ENCODE assay signal across 18 cellular contexts in genomic region chr5:90542827-90543519, GRCh38. TPM values are rescaled to one million over a fixed set of nuclear protein-coding genes. Genes with fewer than 3 reads are reported as not detected.
DNase-seq lines count a peak whose midpoint lies in the region; ATAC-seq, FAIRE-seq and TF ChIP-seq lines count a peak whose summit lies in the region.
"Had no signal": no experiment of that assay in that cellular context is flagged by ENCODE, and none has a peak within 500 bp of the region (broad histone marks: within the 10 kb centered on the region; RNA-seq: fewer than 3 reads in every experiment).

No MANE protein-coding gene starts in this region.

- CTCF ChIA-PET in H1 (lab: Charles Lee; ENCODE audit: partially characterized antibody) (interaction anchor here (1.5 kb wide), 1 partner anchor 14 kb away, joined by 4 read pairs; no protein-coding TSS in a partner anchor), mammary epithelial cell (lab: Charles Lee; ENCODE audit: low non-redundant PET) (no interaction called here)

- dilution Hi-C loops in mammary epithelial cell (cut with HindIII; ENCODE audit: low sequenced_read_pairs) = no loop called here

- POLR2A ChIA-PET in H1 (lab: Charles Lee; ENCODE audit: partially characterized antibody) = interaction anchor here (0.9 to 1.3 kb wide), 5 partner anchors 9 to 43 kb away, joined by 3 to 4 read pairs (median 3); partner anchors contain the start of gene ADGRV1

- H3K4me1 ChIP-seq in GM23338 (ENCODE audit: insufficient read depth) = peaks cover 39% of the 10 kb centered on the region
- peaks cover 16% of the 10 kb centered on the region for H3K4me1 ChIP-seq in HUES6 (ENCODE audit: control insufficient read depth, insufficient read depth, low read length)
- H3K4me1 ChIP-seq in H1 (replicated peaks in 1 of 4; ENCODE audit: control insufficient read depth in 3 of 4, insufficient read depth in 4 of 4, low read length in 3 of 4) = peaks cover 0 to 3% (median 0%) of the 10 kb centered on the region in 4 experiments; a peak in 1 of 7 replicates
- H3K4me1 ChIP-seq in iPS-20b (ENCODE audit: insufficient read depth, low read length) = peaks cover 30% of the 10 kb centered on the region; the same call in 1 of the 2 replicates
- H3K4me1 ChIP-seq in mammary epithelial cell (ENCODE audit: insufficient read depth, low read length) = no peaks in the 10 kb centered on the region
- H3K4me1 ChIP-seq: BLaER1 had no signal

- peaks cover 3% of the 10 kb centered on the region for H3K27me3 Mint-ChIP-seq in GM23338 (ENCODE audit: insufficient read depth, low read depth, poor library complexity)

- H3K27ac Mint-ChIP-seq in GM23338 = peak overlapping the region; percentile 83
- H3K27ac Mint-ChIP-seq: CD14-positive monocyte; CD4-positive, alpha-beta memory T cell had no signal

- peaks cover 8% of the 10 kb centered on the region; the same call in 1 of the 2 replicates for H3K9me2 ChIP-seq in GM23338 (ENCODE audit: insufficient read depth)

- no peaks in the 10 kb centered on the region for H3F3A ChIP-seq in GM23338 (replicated peaks; ENCODE audit: low read depth)

- TF ChIP-seq CTCF in GM23338 (conservative IDR thresholded peaks at IDR 0.05; ENCODE audit: low read depth in 2 of 2) = no peak
- no peak for TF ChIP-seq CTCF in H1 (IDR thresholded peaks at IDR 0.05; ENCODE audit: control extremely low read depth in 1 of 3, insufficient read depth in 1 of 3, low read depth in 1 of 3, low read length in 3 of 3)
- TF ChIP-seq CTCF in mammary epithelial cell (conservative IDR thresholded peaks at IDR 0.05 in 1 of 2, IDR thresholded peaks at IDR 0.05 in 1 of 2; ENCODE audit: extremely low read depth in 1 of 2, insufficient read depth in 1 of 2, low read depth in 1 of 2, low read length in 2 of 2) = no peak

- H2BK120ac ChIP-seq in H1 (replicated peaks; ENCODE audit: low read depth, low read length) = no peak overlapping the region

- BruUV-seq in mammary epithelial cell (replicated peaks; lab: Mats Ljungman, UMichigan) = no TSS peak

- H3K36me3 ChIP-seq in GM23338 (ENCODE audit: insufficient read depth) = no peaks in the 10 kb centered on the region
- no peaks in the 10 kb centered on the region for H3K36me3 ChIP-seq in HUES6 (ENCODE audit: control insufficient read depth, insufficient read depth, low read length)
- no peaks in the 10 kb centered on the region for H3K36me3 ChIP-seq in H1 (ENCODE audit: control insufficient read depth in 2 of 4, insufficient read depth in 4 of 4, low read length in 3 of 4)
- no peaks in the 10 kb centered on the region for H3K36me3 ChIP-seq in iPS-20b (ENCODE audit: insufficient read depth, low read depth, low read length)
- H3K36me3 ChIP-seq in mammary epithelial cell (ENCODE audit: insufficient read depth, low read length) = no peaks in the 10 kb centered on the region
- H3K36me3 ChIP-seq: BLaER1 had no signal

- H3K79me2 ChIP-seq in GM23338 (replicated peaks; ENCODE audit: insufficient read depth) (no peaks in the 10 kb centered on the region), H1 (ENCODE audit: control insufficient read depth in 1 of 2, insufficient read depth in 2 of 2, low read length in 2 of 2) (no peaks in the 10 kb centered on the region), mammary epithelial cell (ENCODE audit: insufficient read depth, low read length) (no peaks in the 10 kb centered on the region)

- no peak overlapping the region for H2BK20ac ChIP-seq in H1 (ENCODE audit: low read length)

- no peak overlapping the region for H2AFZ ChIP-seq in GM23338
- H2AFZ ChIP-seq in H1 (ENCODE audit: low read length) = no peak overlapping the region
- no peak overlapping the region for H2AFZ ChIP-seq in mammary epithelial cell (ENCODE audit: low read depth, low read length)

- no peak for TF ChIP-seq RAD21 in H1 (IDR thresholded peaks at IDR 0.05 in 1 of 2, conservative IDR thresholded peaks at IDR 0.05 in 1 of 2; ENCODE audit: low read depth in 2 of 2, low read length in 2 of 2)

- ATAC-seq in GM23338 = peak; percentile 87
- no peak for ATAC-seq in GM21360 (IDR thresholded peaks at IDR 0.05; ENCODE audit: unreplicated experiment)

- no peak overlapping the region for H3K23ac ChIP-seq in H1 (ENCODE audit: insufficient read length)

- H3K4ac ChIP-seq in H1 (replicated peaks; ENCODE audit: insufficient read length, low read depth, low read length) = no peak overlapping the region

- H3K18ac ChIP-seq in H1 (ENCODE audit: extremely low read depth, low read length) = no peak overlapping the region; the same call in 1 of the 2 replicates

- H4K5ac ChIP-seq in H1 (ENCODE audit: insufficient read length, low read depth, low read length) = peak overlapping the region; percentile 97

- in situ Hi-C loops in mammary epithelial cell (cut with MboI; ENCODE audit: low sequenced_read_pairs in 2 of 2) = loop anchor here in 1 of 2 donors (25.0 kb wide), 1 partner anchor 106 kb away; no protein-coding TSS in a partner anchor

- intact Hi-C loops in mammary epithelial cell (cut with micrococcal nuclease) = no loop called here

- no peak overlapping the region for H3K14ac ChIP-seq in H1 (ENCODE audit: insufficient read length)

- 45% methylated on average over 4 of the region's 4 CpGs; no CpG with 5 or more reads in 1 of the 2 experiments for WGBS in H1 (ENCODE audit: extremely low coverage in 1 of 2, insufficient coverage in 1 of 2, insufficient read length in 1 of 2, insufficient replicate concordance in 2 of 2, low coverage in 1 of 2, low lambda C conversion rate in 2 of 2, missing lambda C conversion rate in 1 of 2), 2 experiments
- 53% methylated on average over 4 of the region's 4 CpGs for WGBS in mammary epithelial cell (ENCODE audit: low coverage, missing lambda C conversion rate)

- no peak overlapping the region for H4K8ac ChIP-seq in H1 (ENCODE audit: extremely low read depth, insufficient read depth, low read length)

- peak overlapping the region; percentile 55; the same call in 1 of the 2 replicates for H2BK5ac ChIP-seq in H1 (ENCODE audit: low read depth, low read length)

- H3K36me3 Mint-ChIP-seq in GM23338 (ENCODE audit: low read depth) = peaks cover 4% of the 10 kb centered on the region; the same call in 2 of the 3 replicates
- H3K36me3 Mint-ChIP-seq: CD14-positive monocyte; CD4-positive, alpha-beta memory T cell had no signal

- H3K9me3 ChIP-seq in HUES6 (ENCODE audit: control insufficient read depth, insufficient read depth, low read depth, low read length) = no peaks in the 10 kb centered on the region
- H3K9me3 ChIP-seq in H1 (ENCODE audit: insufficient read depth in 2 of 2, low read depth in 1 of 2, low read length in 1 of 2) = no peaks in the 10 kb centered on the region
- H3K9me3 ChIP-seq in iPS-20b (ENCODE audit: insufficient read depth, low read depth, low read length) = no peaks in the 10 kb centered on the region
- no peaks in the 10 kb centered on the region for H3K9me3 ChIP-seq in mammary epithelial cell (replicated peaks; ENCODE audit: insufficient read depth, low read length)
- H3K9me3 ChIP-seq: BLaER1 had no signal

- H3K9me3 Mint-ChIP-seq in GM23338 = no peaks in the 10 kb centered on the region; the same call in 2 of the 3 replicates
- H3K9me3 Mint-ChIP-seq: CD4-positive, alpha-beta memory T cell had no signal

- peak; percentile 70 for FAIRE-seq in H1 (lab: Jason Lieb, UNC)
- FAIRE-seq: GM12892, GM18507 had no signal

- no peak overlapping the region for H2AK5ac ChIP-seq in H1 (ENCODE audit: low read depth, low read length)

- H4K91ac ChIP-seq in H1 (replicated peaks; ENCODE audit: insufficient read length, low read length) = no peak overlapping the region

- H2BK12ac ChIP-seq in H1 (ENCODE audit: low read depth, low read length) = 0 out of 2 replicates have a peak overlapping the region, but pooled peaks have one; percentile 51

- no peaks in the 10 kb centered on the region for H3K79me1 ChIP-seq in H1 (ENCODE audit: low read depth, low read length)

- DNase-seq in GM23338 (ENCODE audit: low spot score) (peak; percentile 53), H1 (ENCODE audit: low read depth in 1 of 2, low spot score in 2 of 2) (no peak), SW480 (ENCODE audit: low spot score) (no peak), mammary epithelial cell (no peak)
- DNase-seq: 8988T; CD4-positive, alpha-beta memory T cell; DMS153; DMS79; GDM1; HCEC 1CT had no signal

- no peaks in the 10 kb centered on the region for H3K23me2 ChIP-seq in H1 (ENCODE audit: low read depth, low read length)

- H3K4me3 ChIP-seq in GM23338 (0 out of 2 replicates have a peak overlapping the region, but pooled peaks have one; percentile 1), HUES6 (ENCODE audit: low read depth, low read length) (no peak overlapping the region), H1 (ENCODE audit: extremely low read depth in 1 of 4, insufficient read depth in 2 of 4, low read depth in 3 of 4, low read length in 4 of 4) (peak overlapping the region in 1 of 4 experiments; percentile 14; a peak in 1 of 8 replicates), iPS-20b (ENCODE audit: low read length) (peak overlapping the region; percentile 37), mammary epithelial cell (replicated peaks in 1 of 3; ENCODE audit: insufficient read depth in 1 of 3, low read depth in 2 of 3, low read length in 3 of 3) (no peak overlapping the region)
- H3K4me3 ChIP-seq: BLaER1 had no signal

- H3K9ac ChIP-seq in HUES6 (ENCODE audit: low read length) = no peak overlapping the region
- no peak overlapping the region for H3K9ac ChIP-seq in H1 (replicated peaks in 1 of 4; ENCODE audit: extremely low read depth in 1 of 4, low read depth in 3 of 4, low read length in 3 of 4)
- no peak overlapping the region for H3K9ac ChIP-seq in iPS-20b (ENCODE audit: low read depth, low read length)
- H3K9ac ChIP-seq in mammary epithelial cell (ENCODE audit: insufficient read depth, low read length) = no peak overlapping the region
- H3K9ac ChIP-seq: BLaER1 had no signal

- no peak overlapping the region; the same call in 2 of the 3 replicates for H3K4me3 Mint-ChIP-seq in GM23338
- H3K4me3 Mint-ChIP-seq: CD14-positive monocyte; CD4-positive, alpha-beta memory T cell had no signal

- H3K56ac ChIP-seq in H1 (replicated peaks; ENCODE audit: insufficient read length, low read depth, low read length) = no peak overlapping the region

- no peak for TF ChIP-seq EP300 in H1 (IDR thresholded peaks at IDR 0.05; ENCODE audit: borderline replicate concordance in 1 of 2, low read depth in 2 of 2, low read length in 2 of 2)

- peak overlapping the region; percentile 27 for H3K27ac ChIP-seq in GM23338 (ENCODE audit: low read depth)
- H3K27ac ChIP-seq in HUES6 (ENCODE audit: low read depth, low read length) = peak overlapping the region; percentile 59; the same call in 1 of the 2 replicates
- no peak overlapping the region for H3K27ac ChIP-seq in H1 (ENCODE audit: low read depth, low read length)
- H3K27ac ChIP-seq in iPS-20b (ENCODE audit: low read length) = peak overlapping the region; percentile 62
- H3K27ac ChIP-seq in mammary epithelial cell (ENCODE audit: insufficient read depth, low read depth, low read length) = no peak overlapping the region
- H3K27ac ChIP-seq: BLaER1, HL-60 had no signal

- H3K4me1 Mint-ChIP-seq in GM23338 = peaks cover 44% of the 10 kb centered on the region
- H3K4me1 Mint-ChIP-seq: CD14-positive monocyte; CD4-positive, alpha-beta memory T cell had no signal

- H4K20me1 ChIP-seq in GM23338 (replicated peaks; ENCODE audit: insufficient read depth) (no peaks in the 10 kb centered on the region), H1 (replicated peaks in 1 of 2; ENCODE audit: control insufficient read depth in 1 of 2, insufficient read depth in 2 of 2, low read length in 2 of 2) (no peaks in the 10 kb centered on the region), mammary epithelial cell (ENCODE audit: insufficient read depth, low read length) (no peaks in the 10 kb centered on the region)
- H4K20me1 ChIP-seq: BLaER1 had no signal

- no peak overlapping the region for H2BK15ac ChIP-seq in H1 (ENCODE audit: low read length)

- no peak for TF ChIP-seq POLR2A in H1 (IDR thresholded peaks at IDR 0.05; ENCODE audit: control extremely low read depth in 1 of 2, low read depth in 2 of 2, low read length in 2 of 2)

- H3K27me3 ChIP-seq in GM23338 (ENCODE audit: insufficient read depth) (no peaks in the 10 kb centered on the region), HUES6 (ENCODE audit: control insufficient read depth, insufficient read depth, low read length) (no peaks in the 10 kb centered on the region), H1 (replicated peaks in 1 of 4; ENCODE audit: control insufficient read depth in 3 of 4, extremely low read depth in 1 of 4, insufficient read depth in 3 of 4, low read length in 3 of 4) (no peaks in the 10 kb centered on the region), iPS-20b (ENCODE audit: insufficient read depth, low read length) (no peaks in the 10 kb centered on the region), mammary epithelial cell (ENCODE audit: insufficient read depth, low read length) (no peaks in the 10 kb centered on the region)
- H3K27me3 ChIP-seq: BLaER1 had no signal

- H3K4me2 ChIP-seq in GM23338 (peak overlapping the region; percentile 5), H1 (ENCODE audit: insufficient read depth in 1 of 2, low read depth in 2 of 2, low read length in 2 of 2) (peak overlapping the region; percentile 0 to 12; a peak in 2 of 4 replicates), mammary epithelial cell (ENCODE audit: insufficient read depth, low read depth, low read length) (no peak overlapping the region)
- H3K4me2 ChIP-seq: BLaER1 had no signal

RNA-seq across cellular contexts. Expression of gene LYSMD3, which starts 13.6 kb away (rescaled TPM):
- 19.1 and 19.6 TPM in 2 replicates for total RNA-seq in GM23338 (2014; rRNA removed; shearing (Covaris generic))
- polyA plus RNA-seq in GM23338 (2016; fragmentation: Nextera tagmentation; extraction: Ambion mirVana) = 8.6 and 10.7 TPM in 2 replicates
- 14.9 TPM in 2 replicates for total RNA-seq in H1 (2021; fragmentation: NEBNext Ultra II Directional; extraction: Animal tissue kit (Norgen Biotek cat#: 25700))
- 2.1 and 3.7 TPM in 2 replicates for polyA plus RNA-seq in H1 (2011; rRNA removed)
- polyA plus RNA-seq in H1 (2011; cell fraction: cytosol; rRNA removed) = 4.7 TPM
- 0.91 TPM for polyA plus RNA-seq in H1 (2011; cell fraction: nucleus; rRNA removed)
- 5.9 to 9.7 TPM (median 7.0 TPM) in 4 replicates for polyA plus RNA-seq in H1 (2012, experiment 1 of 2)
- 0.52 TPM for polyA plus RNA-seq in H1 (2012, experiment 2 of 2)
- polyA plus RNA-seq in H1 (2013, experiment 1 of 2) = 8.4 TPM
- 8.6 TPM for polyA plus RNA-seq in H1 (2013, experiment 2 of 2)
- 5.9 and 7.5 TPM in 2 replicates for polyA minus RNA-seq in H1 (2011; rRNA and poly(A)+ RNA removed)
- 4.7 TPM for polyA minus RNA-seq in H1 (2011; cell fraction: cytosol; rRNA and poly(A)+ RNA removed)
- 9.4 TPM for polyA minus RNA-seq in H1 (2011; cell fraction: nucleus; rRNA and poly(A)+ RNA removed)
- 10 to 100 TPM; 16.8 to 18.7 TPM for total RNA-seq in mammary epithelial cell
- 8.1 TPM for polyA plus RNA-seq in mammary epithelial cell
- polyA minus RNA-seq in mammary epithelial cell = 1.3 TPM

RNA-seq across cellular contexts. Expression of gene ADGRV1, which starts 15.6 kb away (rescaled TPM):
- total RNA-seq in GM23338 (2014; rRNA removed; shearing (Covaris generic)) = 139 and 149 TPM in 2 replicates
- polyA plus RNA-seq in GM23338 (2016; fragmentation: Nextera tagmentation; extraction: Ambion mirVana) (39.4 and 46.1 TPM in 2 replicates), H1 (2011; rRNA removed) (40.6 and 53.1 TPM in 2 replicates), mammary epithelial cell (0.02 TPM)
- 62.2 and 62.3 TPM in 2 replicates for total RNA-seq in H1 (2021; fragmentation: NEBNext Ultra II Directional; extraction: Animal tissue kit (Norgen Biotek cat#: 25700))
- polyA plus RNA-seq in H1 (2011; cell fraction: cytosol; rRNA removed) = 46.6 TPM
- 64.4 TPM for polyA plus RNA-seq in H1 (2011; cell fraction: nucleus; rRNA removed)
- 28.8 to 39.8 TPM (median 33.5 TPM) in 4 replicates for polyA plus RNA-seq in H1 (2012, experiment 1 of 2)
- 6.7 TPM for polyA plus RNA-seq in H1 (2012, experiment 2 of 2)
- polyA plus RNA-seq in H1 (2013, experiment 1 of 2) = 28.5 TPM
- polyA plus RNA-seq in H1 (2013, experiment 2 of 2) = 24.9 TPM
- polyA minus RNA-seq in H1 (2011; rRNA and poly(A)+ RNA removed) = 289 and 337 TPM in 2 replicates
- polyA minus RNA-seq in H1 (2011; cell fraction: cytosol; rRNA and poly(A)+ RNA removed) = 73.0 TPM
- polyA minus RNA-seq in H1 (2011; cell fraction: nucleus; rRNA and poly(A)+ RNA removed) = 934 TPM
- under 1 TPM; 0.07 to 0.50 TPM for total RNA-seq in mammary epithelial cell
- not detected for polyA minus RNA-seq in mammary epithelial cell
- polyA plus RNA-seq: CD4-positive, alpha-beta memory T cell had no signal

Comparison
In these comparisons a context has a peak if more than half of its experiments do, and no peak if none do; other contexts are left out.
1. H3K27ac ChIP-seq: peak in GM23338 (single experiment), HUES6 (single experiment) and iPS-20b (single experiment); none in H1 (single experiment) and mammary epithelial cell (single experiment).
2. H3K4me3 ChIP-seq: peak in GM23338 (single experiment) and iPS-20b (single experiment); none in HUES6 (single experiment) and mammary epithelial cell (0 of 3).
3. RNA of gene ADGRV1, which starts 15.6 kb away (total RNA-seq): 139 to 149 TPM in GM23338 and 62.2 to 62.3 TPM in H1; 0.07 to 0.50 TPM in mammary epithelial cell; every median in the first group is over 10 times any median in the second.